Comparison of ENCODE assay signal across 9 cellular contexts in the genomic region with DNA sequence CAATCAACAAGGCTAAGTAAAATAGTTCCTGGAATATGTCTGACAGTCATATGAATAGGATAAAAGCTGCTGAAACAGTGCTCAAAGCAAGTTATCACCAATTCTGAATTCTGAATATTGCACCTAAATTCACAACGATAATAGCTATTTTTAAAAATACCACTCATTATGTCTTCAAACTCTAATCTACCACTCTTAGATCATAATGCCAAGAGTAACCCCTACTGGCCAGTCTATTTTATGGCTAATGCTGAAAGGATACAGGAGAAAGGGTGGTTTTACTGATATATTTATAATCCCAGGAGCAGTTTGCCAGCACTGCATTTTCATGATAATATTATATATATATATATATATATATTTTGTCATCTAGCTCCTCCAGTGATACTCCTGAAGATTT.
DNase-seq lines count a peak whose midpoint lies in the region; ATAC-seq and TF ChIP-seq lines count a peak whose summit lies in the region.
"Had no signal": no experiment of that assay in that cellular context is flagged by ENCODE, and none has a peak within 500 bp of the region (broad histone marks: within the 10 kb centered on the region; RNA-seq: fewer than 3 reads in every experiment).

No MANE protein-coding gene starts in this region.

- H3K4me1 Mint-ChIP-seq in activated CD4-positive, alpha-beta T cell treated with anti-CD3 and anti-CD28 coated beads, Interleukin-2, amount 10 ng/mL, durations not matched to agents 24 days and 14 days = peaks cover 13% of the 10 kb centered on the region

- ATAC-seq in GM19351 (IDR thresholded peaks at IDR 0.05; ENCODE audit: unreplicated experiment) = peak; percentile 63

- H3K27me3 Mint-ChIP-seq in activated CD4-positive, alpha-beta T cell treated with anti-CD3 and anti-CD28 coated beads, Interleukin-2, amount 10 ng/mL, durations not matched to agents 24 days and 14 days = peaks cover 2% of the 10 kb centered on the region

- no peak overlapping the region for H3K27ac Mint-ChIP-seq in activated CD4-positive, alpha-beta T cell treated with anti-CD3 and anti-CD28 coated beads, Interleukin-2, amount 10 ng/mL, durations not matched to agents 24 days and 14 days
- H3K27ac Mint-ChIP-seq: activated naive CD8-positive, alpha-beta T cell treated with anti-CD3 and anti-CD28 coated beads, Interleukin-2, amount 10 ng/mL, durations not matched to agents 7 days and 5 days had no signal

- DNase-seq in AG08396 (ENCODE audit: low spot score) (peak; percentile 10), NCI-H69 (lab: John Stamatoyannopoulos, UW) (peak; percentile 74), foreskin fibroblast (peak in 1 of 2 donors; percentile 67), globus pallidus (ENCODE audit: low spot score) (no peak), DMS79 (lab: John Stamatoyannopoulos, UW) (no peak)
- no peak for DNase-seq in activated CD8-positive, alpha-beta memory T cell treated with anti-CD3 and anti-CD28 coated beads for 24 hours
- DNase-seq in activated CD4-positive, alpha-beta T cell treated with anti-CD3 and anti-CD28 coated beads, Interleukin-2, amount 10 ng/mL, durations not matched to agents 24 days and 14 days = no peak
- DNase-seq: activated naive CD8-positive, alpha-beta T cell treated with anti-CD3 and anti-CD28 coated beads, Interleukin-2, amount 10 ng/mL, durations not matched to agents 7 days and 5 days had no signal

- peak; percentile 26 for TF ChIP-seq CTCF in foreskin fibroblast (IDR thresholded peaks at IDR 0.05; ENCODE audit: low read depth, low read length)

- no peak overlapping the region for H3K4me3 ChIP-seq in foreskin fibroblast (ENCODE audit: low read depth in 1 of 2, low read length in 2 of 2)

- no peaks in the 10 kb centered on the region for H3K36me3 Mint-ChIP-seq in activated CD4-positive, alpha-beta T cell treated with anti-CD3 and anti-CD28 coated beads, Interleukin-2, amount 10 ng/mL, durations not matched to agents 24 days and 14 days (ENCODE audit: low read depth)
- H3K36me3 Mint-ChIP-seq: activated naive CD8-positive, alpha-beta T cell treated with anti-CD3 and anti-CD28 coated beads, Interleukin-2, amount 10 ng/mL, durations not matched to agents 7 days and 5 days had no signal

- H3K4me3 Mint-ChIP-seq in activated CD4-positive, alpha-beta T cell treated with anti-CD3 and anti-CD28 coated beads, Interleukin-2, amount 10 ng/mL, durations not matched to agents 24 days and 14 days = no peak overlapping the region
- H3K4me3 Mint-ChIP-seq: activated naive CD8-positive, alpha-beta T cell treated with anti-CD3 and anti-CD28 coated beads, Interleukin-2, amount 10 ng/mL, durations not matched to agents 7 days and 5 days had no signal

- intact Hi-C loops in activated CD4-positive, alpha-beta T cell treated with anti-CD3 and anti-CD28 coated beads, Interleukin-2, amount 10 ng/mL, durations not matched to agents 24 days and 14 days (cut with micrococcal nuclease) = no loop called here

- H3K9me3 Mint-ChIP-seq in activated CD4-positive, alpha-beta T cell treated with anti-CD3 and anti-CD28 coated beads, Interleukin-2, amount 10 ng/mL, durations not matched to agents 24 days and 14 days = no peaks in the 10 kb centered on the region
- H3K9me3 Mint-ChIP-seq: activated naive CD8-positive, alpha-beta T cell treated with anti-CD3 and anti-CD28 coated beads, Interleukin-2, amount 10 ng/mL, durations not matched to agents 7 days and 5 days had no signal

Comparison
In these comparisons a context has a peak if more than half of its experiments do, and no peak if none do; other contexts are left out.
1. DNase-seq: peak in AG08396 (single experiment) and NCI-H69 (single experiment); none in globus pallidus (single experiment), activated CD8-positive, alpha-beta memory T cell treated with anti-CD3 and anti-CD28 coated beads for 24 hours (single experiment), activated CD4-positive, alpha-beta T cell treated with anti-CD3 and anti-CD28 coated beads, Interleukin-2, amount 10 ng/mL, durations not matched to agents 24 days and 14 days (single experiment) and DMS79 (single experiment).